Comparison of ENCODE assay signal across 13 cellular contexts in genomic region chr12:76260390-76260748, GRCh38.
A peak's percentile ranks its signal among the peaks of the same experiment; 100 is the strongest.
DNase-seq lines count a peak whose midpoint lies in the region; ATAC-seq and TF ChIP-seq lines count a peak whose summit lies in the region.
"Had no signal": no experiment of that assay in that cellular context is flagged by ENCODE, and none has a peak within 500 bp of the region (broad histone marks: within the 10 kb centered on the region; RNA-seq: fewer than 3 reads in every experiment).

No MANE protein-coding gene starts in this region.

- DNase-seq in SK-N-MC (ENCODE audit: low read depth, low spot score) (no peak), esophagus muscularis mucosa (ENCODE audit: extremely low spot score) (no peak)
- DNase-seq in activated CD8-positive, alpha-beta memory T cell treated with anti-CD3 and anti-CD28 coated beads, Interleukin-2, amount 10 ng/mL, durations not matched to agents 7 days and 5 days, result no peak
- DNase-seq in stimulated activated CD8-positive, alpha-beta memory T cell treated with anti-CD3 and anti-CD28 coated beads, Interleukin-4, amount 100 ng/mL, for 48 hours, result no peak
- no peak for DNase-seq in activated naive CD4-positive, alpha-beta T cell treated with Interleukin-2 at 50 U/mL for 16 hours
- DNase-seq: activated effector memory CD4-positive, alpha-beta T cell treated with anti-CD3 and anti-CD28 coated beads, Interleukin-2, amount 50 U/mL, for 16 hours; KG1; NCI-H1436 had no signal

- no peaks in the 10 kb centered on the region for H3K9me3 ChIP-seq in SK-N-MC (ENCODE audit: low read depth, low read length)
- no peaks in the 10 kb centered on the region for H3K9me3 ChIP-seq in esophagus muscularis mucosa
- peaks cover 0 to 4% of the 10 kb centered on the region in 2 donors for H3K9me3 ChIP-seq in muscle layer of duodenum (ENCODE audit: control insufficient read depth in 1 of 2, low read length in 2 of 2)

- no peak overlapping the region for H3K9ac ChIP-seq in SK-N-MC (ENCODE audit: insufficient read length)

- no peak overlapping the region for H3K4me3 Mint-ChIP-seq in activated CD8-positive, alpha-beta memory T cell treated with anti-CD3 and anti-CD28 coated beads, Interleukin-2, amount 10 ng/mL, durations not matched to agents 7 days and 5 days
- H3K4me3 Mint-ChIP-seq: stimulated activated memory B cell treated with anti-CD40 and anti-IgM and Interleukin-4, amounts not matched to agents 10 μg/mL and 1 μg/mL and 100 μg/mL, for 72 hours had no signal

- H3K4me3 ChIP-seq in SK-N-MC (peak overlapping the region; percentile 68), esophagus muscularis mucosa (peak overlapping the region in 1 of 4 donors; percentile 10), muscle layer of duodenum (ENCODE audit: low read depth in 1 of 2, low read length in 2 of 2) (no peak overlapping the region)

- peaks cover 20% of the 10 kb centered on the region for H3K27me3 Mint-ChIP-seq in activated CD8-positive, alpha-beta memory T cell treated with anti-CD3 and anti-CD28 coated beads, Interleukin-2, amount 10 ng/mL, durations not matched to agents 7 days and 5 days

- TF ChIP-seq EP300 in esophagus muscularis mucosa (IDR thresholded peaks at IDR 0.05), result peak; percentile 27

- H3K36me3 ChIP-seq in SK-N-MC (ENCODE audit: insufficient read depth, low read length) (no peaks in the 10 kb centered on the region), esophagus muscularis mucosa (no peaks in the 10 kb centered on the region), muscle layer of duodenum (ENCODE audit: control insufficient read depth in 1 of 2, insufficient read depth in 2 of 2, low read length in 2 of 2) (no peaks in the 10 kb centered on the region)

- peaks cover 16% of the 10 kb centered on the region for H3K4me1 Mint-ChIP-seq in activated CD8-positive, alpha-beta memory T cell treated with anti-CD3 and anti-CD28 coated beads, Interleukin-2, amount 10 ng/mL, durations not matched to agents 7 days and 5 days

- intact Hi-C loops in esophagus muscularis mucosa (cut with DNase I), result no loop called here

- H3K4me1 ChIP-seq in esophagus muscularis mucosa (peaks cover 18 to 55% (median 44%) of the 10 kb centered on the region in 4 donors), muscle layer of duodenum (ENCODE audit: control insufficient read depth in 1 of 2, insufficient read depth in 2 of 2, low read length in 2 of 2) (peaks cover 0 to 4% of the 10 kb centered on the region in 2 donors)

- H3K27me3 ChIP-seq in esophagus muscularis mucosa, result no peaks in the 10 kb centered on the region
- no peaks in the 10 kb centered on the region for H3K27me3 ChIP-seq in muscle layer of duodenum (ENCODE audit: low read depth, low read length)

- no peaks in the 10 kb centered on the region for H3K36me3 Mint-ChIP-seq in activated CD8-positive, alpha-beta memory T cell treated with anti-CD3 and anti-CD28 coated beads, Interleukin-2, amount 10 ng/mL, durations not matched to agents 7 days and 5 days
- H3K36me3 Mint-ChIP-seq: stimulated activated memory B cell treated with anti-CD40 and anti-IgM and Interleukin-4, amounts not matched to agents 10 μg/mL and 1 μg/mL and 100 μg/mL, for 72 hours had no signal

- 56% methylated on average over 1 of the region's 1 CpG for WGBS in esophagus muscularis mucosa

- ATAC-seq in activated CD8-positive, alpha-beta memory T cell treated with anti-CD3 and anti-CD28 coated beads, Interleukin-2, amount 10 ng/mL, durations not matched to agents 7 days and 5 days, result no peak
- no peak for ATAC-seq in HG02588 (IDR thresholded peaks at IDR 0.05; ENCODE audit: unreplicated experiment)
- ATAC-seq: stimulated activated memory B cell treated with anti-CD40 and anti-IgM and Interleukin-4, amounts not matched to agents 10 μg/mL and 1 μg/mL and 100 μg/mL, for 72 hours had no signal

- CTCF ChIA-PET in activated CD8-positive, alpha-beta memory T cell treated with anti-CD3 and anti-CD28 coated beads, Interleukin-2, amount 10 ng/mL, durations not matched to agents 7 days and 5 days (lab: Charles Lee), result no interaction called here

- H3K9me3 Mint-ChIP-seq in activated CD8-positive, alpha-beta memory T cell treated with anti-CD3 and anti-CD28 coated beads, Interleukin-2, amount 10 ng/mL, durations not matched to agents 7 days and 5 days (ENCODE audit: low read depth), result no peaks in the 10 kb centered on the region
- H3K9me3 Mint-ChIP-seq: stimulated activated memory B cell treated with anti-CD40 and anti-IgM and Interleukin-4, amounts not matched to agents 10 μg/mL and 1 μg/mL and 100 μg/mL, for 72 hours had no signal

- H3K27ac Mint-ChIP-seq in activated CD8-positive, alpha-beta memory T cell treated with anti-CD3 and anti-CD28 coated beads, Interleukin-2, amount 10 ng/mL, durations not matched to agents 7 days and 5 days, result no peak overlapping the region
- H3K27ac Mint-ChIP-seq: stimulated activated memory B cell treated with anti-CD40 and anti-IgM and Interleukin-4, amounts not matched to agents 10 μg/mL and 1 μg/mL and 100 μg/mL, for 72 hours had no signal

- H3K27ac ChIP-seq in C4-2B (peak overlapping the region; percentile 36; the same call in 1 of the 2 replicates), SK-N-MC (peak overlapping the region; percentile 94; the same call in 1 of the 2 replicates), esophagus muscularis mucosa (replicated peaks in 1 of 4) (peak overlapping the region; percentile 83 to 92 (median 84)), muscle layer of duodenum (ENCODE audit: low read length) (peak overlapping the region; percentile 41)
- H3K27ac ChIP-seq: VCaP had no signal

- no peak for TF ChIP-seq POLR2A in esophagus muscularis mucosa (IDR thresholded peaks at IDR 0.05; ENCODE audit: low read depth)

- no peak for TF ChIP-seq CTCF in C4-2B (conservative IDR thresholded peaks at IDR 0.05)
- TF ChIP-seq CTCF in esophagus muscularis mucosa (IDR thresholded peaks at IDR 0.05), result no peak

Comparison
In these comparisons a context has a peak if more than half of its experiments do, and no peak if none do; other contexts are left out.
1. H3K27ac ChIP-seq: peak in every context shown above with its lines; median percentile 94 in SK-N-MC; 84 in esophagus muscularis mucosa; 41 in muscle layer of duodenum; 36 in C4-2B.